Comparison of ENCODE assay signal across 8 cellular contexts in genomic region chr4:39046243-39046642, GRCh38. TPM values are rescaled to one million over a fixed set of nuclear protein-coding genes. Genes with fewer than 3 reads are reported as not detected.
DNase-seq lines count a peak whose midpoint lies in the region; ATAC-seq and TF ChIP-seq lines count a peak whose summit lies in the region.

No MANE protein-coding gene starts in this region.

- peak overlapping the region; percentile 94 for H3K4me3 Mint-ChIP-seq in activated naive CD8-positive, alpha-beta T cell

- peak overlapping the region; percentile 71 for H3K27ac ChIP-seq in AG04450 (ENCODE audit: low read depth, low read length)

- TF ChIP-seq CTCF in AG04450 (IDR thresholded peaks at IDR 0.05; ENCODE audit: low read depth, low read length): no peak

- DNase-seq in AG04450 (ENCODE audit: low read depth, low spot score) (no peak), HPDE6-E6E7 (ENCODE audit: extremely low spot score) (peak; percentile 48), medulla oblongata (ENCODE audit: extremely low spot score) (peak; percentile 50), NCI-H1092 treated with DMSO at 0.1 percent for 48 hours (lab: John Stamatoyannopoulos, UW) (no peak), HUDEP-2 (lab: John Stamatoyannopoulos, UW; ENCODE audit: unreplicated experiment in 76 of 76) (no peak)

- H3K9me3 Mint-ChIP-seq in activated naive CD8-positive, alpha-beta T cell (ENCODE audit: low read depth): no peaks in the 10 kb centered on the region

- 0 out of 2 replicates have a peak, but pooled peaks cover 3% of the 10 kb centered on the region for H3K9me3 ChIP-seq in AG04450 (ENCODE audit: control insufficient read depth, insufficient read depth, low read length)

- ATAC-seq in GM18519 (IDR thresholded peaks at IDR 0.05; ENCODE audit: low FRiP score, unreplicated experiment): no peak
- no peak for ATAC-seq in GM18861 (IDR thresholded peaks at IDR 0.05; ENCODE audit: unreplicated experiment)

- H3K4me3 ChIP-seq in AG04450 (ENCODE audit: low read depth, low read length): peak overlapping the region; percentile 74

- peak overlapping the region; percentile 94 for H3K27ac Mint-ChIP-seq in activated naive CD8-positive, alpha-beta T cell

- CTCF ChIA-PET in AG04450 (lab: Charles Lee): interaction anchor here (0.6 to 1.9 kb wide), 3 partner anchors 91 to 287 kb away, joined by 3 to 5 read pairs (median 3); no protein-coding TSS in a partner anchor

- no peaks in the 10 kb centered on the region for H3K27me3 Mint-ChIP-seq in activated naive CD8-positive, alpha-beta T cell

- peaks cover 57% of the 10 kb centered on the region for H3K4me1 Mint-ChIP-seq in activated naive CD8-positive, alpha-beta T cell (ENCODE audit: low read depth)

- H3K36me3 Mint-ChIP-seq in activated naive CD8-positive, alpha-beta T cell: peaks cover 2% of the 10 kb centered on the region

- POLR2A ChIA-PET in AG04450 (lab: Yijun Ruan, JAX): interaction anchor here (0.7 to 1.6 kb wide), 4 partner anchors 68 to 136 kb away, joined by 3 to 5 read pairs (median 3); partner anchors contain the start of gene WDR19

- no peaks in the 10 kb centered on the region for H3K27me3 ChIP-seq in AG04450 (ENCODE audit: control insufficient read depth, insufficient read depth, low read length)

RNA-seq across cellular contexts. Expression of gene TMEM156, which starts 14.0 kb away (rescaled TPM):
- 1.8 and 2.3 TPM in 2 replicates for polyA plus RNA-seq in AG04450 (2011; rRNA removed)
- 0.32 and 0.61 TPM in 2 replicates for polyA minus RNA-seq in AG04450 (2011; rRNA and poly(A)+ RNA removed)

RNA-seq across cellular contexts. Expression of gene KLHL5, which starts 15.8 kb away (rescaled TPM):
- 155 and 184 TPM in 2 replicates for polyA plus RNA-seq in AG04450 (2011; rRNA removed)
- 212 and 247 TPM in 2 replicates for polyA minus RNA-seq in AG04450 (2011; rRNA and poly(A)+ RNA removed)

Comparison
In these comparisons a context has a peak if more than half of its experiments do, and no peak if none do; other contexts are left out.
1. DNase-seq: peak in HPDE6-E6E7 (single experiment) and medulla oblongata (single experiment); none in AG04450 (single experiment), NCI-H1092 treated with DMSO at 0.1 percent for 48 hours (single experiment) and HUDEP-2 (0 of 76).